In genomic region chr3:51390600-51391074, GRCh38 we compare ENCODE assay signal across 8 cellular contexts. TPM values are rescaled to one million over a fixed set of nuclear protein-coding genes. Genes with fewer than 3 reads are reported as not detected.
A peak's percentile ranks its signal among the peaks of the same experiment; 100 is the strongest.
DNase-seq lines count a peak whose midpoint lies in the region; ATAC-seq and TF ChIP-seq lines count a peak whose summit lies in the region.

No MANE protein-coding gene starts in this region.

- no peak for TF ChIP-seq CTCF in NB4 (IDR thresholded peaks at IDR 0.05; ENCODE audit: low read depth, low read length)
- TF ChIP-seq CTCF in epithelial cell of esophagus (IDR thresholded peaks at IDR 0.05; ENCODE audit: insufficient read depth, low read depth, low read length, missing control alignments), result no peak
- peak in 1 of 4 experiments; percentile 77 for TF ChIP-seq CTCF in prostate gland (IDR thresholded peaks at IDR 0.05)

- no peaks in the 10 kb centered on the region for H3K9me3 ChIP-seq in prostate gland

- H3K4me3 ChIP-seq in NB4 (ENCODE audit: low read depth, low read length), result peak overlapping the region; percentile 55
- peak overlapping the region; percentile 41 for H3K4me3 ChIP-seq in epithelial cell of esophagus (ENCODE audit: low read length)
- peak overlapping the region; percentile 74 to 88 for H3K4me3 ChIP-seq in prostate gland

- H3K4me1 ChIP-seq in prostate gland (replicated peaks), result peaks cover 41% of the 10 kb centered on the region

- TF ChIP-seq POLR2A in NB4 (IDR thresholded peaks at IDR 0.05; ENCODE audit: extremely low read depth, insufficient read length) (no peak), prostate gland (IDR thresholded peaks at IDR 0.05) (no peak)

- H3K27me3 ChIP-seq in prostate gland (replicated peaks; ENCODE audit: insufficient read depth), result no peaks in the 10 kb centered on the region

- peak overlapping the region; percentile 56 to 90 for H3K27ac ChIP-seq in prostate gland

- 25% methylated on average over 23 of the region's 23 CpGs for WGBS in prostate gland

- intact Hi-C loops in prostate gland (cut with DNase I), result loop anchor here (5.0 kb wide), 1 partner anchor 112 kb away; the partner anchor contains the start of gene DCAF1

- peak; percentile 2 for ATAC-seq in GM19372 (IDR thresholded peaks at IDR 0.05; ENCODE audit: low read depth, unreplicated experiment)
- no peak for ATAC-seq in HG03097 (IDR thresholded peaks at IDR 0.05; ENCODE audit: low FRiP score, unreplicated experiment)

- DNase-seq in NB4 (ENCODE audit: low read depth), result no peak
- DNase-seq in epithelial cell of esophagus (ENCODE audit: low read depth), result no peak
- no peak for DNase-seq in prostate gland (ENCODE audit: low spot score)
- no peak for DNase-seq in NCI-H1092 treated with DMSO at 0.1 percent for 48 hours (lab: John Stamatoyannopoulos, UW)
- DNase-seq in dermis blood vessel endothelial cell, result no peak
- DNase-seq in NCI-H524 (lab: John Stamatoyannopoulos, UW), result no peak

- H3K36me3 ChIP-seq in prostate gland, result no peaks in the 10 kb centered on the region

RNA-seq across cellular contexts. Expression of gene RBM15B, which starts 0.4 kb away (rescaled TPM):
- total RNA-seq in prostate gland, result 10 to 100 TPM; 34.1 to 40.1 TPM
- 49.4 and 51.0 TPM in 2 replicates for total RNA-seq in dermis blood vessel endothelial cell

RNA-seq across cellular contexts. Expression of gene MANF, which starts 5.5 kb away (rescaled TPM):
- total RNA-seq in prostate gland, result 10 to 100 TPM; 30.6 to 81.4 TPM
- 100 and 134 TPM in 2 replicates for total RNA-seq in dermis blood vessel endothelial cell
